ENCODE assay signal across 13 cellular contexts in genomic region chr2:222296311-222296736, GRCh38. TPM values are rescaled to one million over a fixed set of nuclear protein-coding genes. Genes with fewer than 3 reads are reported as not detected.
DNase-seq lines count a peak whose midpoint lies in the region; ATAC-seq and TF ChIP-seq lines count a peak whose summit lies in the region.
"Had no signal": no experiment of that assay in that cellular context is flagged by ENCODE, and none has a peak within 500 bp of the region (broad histone marks: within the 10 kb centered on the region; RNA-seq: fewer than 3 reads in every experiment).

No MANE protein-coding gene starts in this region.

- H3K27me3 ChIP-seq in A673 (replicated peaks; ENCODE audit: insufficient read depth, low read depth, low read length, poor library complexity), result no peaks in the 10 kb centered on the region
- peaks cover 95% of the 10 kb centered on the region for H3K27me3 ChIP-seq in CD4-positive, alpha-beta T cell (ENCODE audit: control insufficient read depth, insufficient read depth, low read length)
- peaks cover 100% of the 10 kb centered on the region for H3K27me3 ChIP-seq in iPS-20b (ENCODE audit: insufficient read depth, low read length)
- H3K27me3 ChIP-seq: SJCRH30 had no signal

- peak overlapping the region; percentile 75 for H3K4me3 Mint-ChIP-seq in CD4-positive, alpha-beta T cell

- H3K9me3 ChIP-seq in A673 (ENCODE audit: low read depth, low read length, poor library complexity, severe bottlenecking) (no peaks in the 10 kb centered on the region), iPS-20b (ENCODE audit: insufficient read depth, low read depth, low read length) (peaks cover 6% of the 10 kb centered on the region; the same call in 1 of the 2 replicates)
- peaks cover 6% of the 10 kb centered on the region for H3K9me3 ChIP-seq in CD4-positive, alpha-beta T cell (ENCODE audit: control insufficient read depth, low read length)
- H3K9me3 ChIP-seq: SJCRH30 had no signal

- BruUV-seq in A673 (replicated peaks; lab: Mats Ljungman, UMichigan), result no TSS peak

- intact Hi-C loops in A673 (cut with micrococcal nuclease; ENCODE audit: unreplicated experiment), result no loop called here
- intact Hi-C loops in CD4-positive, alpha-beta T cell (cut with DNase I, micrococcal nuclease), result no loop called here

- no peaks in the 10 kb centered on the region for H3K9me3 Mint-ChIP-seq in CD4-positive, alpha-beta T cell

- peaks cover 21% of the 10 kb centered on the region for H3K36me3 ChIP-seq in A673 (ENCODE audit: insufficient read depth, low read length, poor library complexity, severe bottlenecking)
- H3K36me3 ChIP-seq in iPS-20b (ENCODE audit: insufficient read depth, low read depth, low read length), result no peaks in the 10 kb centered on the region

- peaks cover 34% of the 10 kb centered on the region for H3K4me1 Mint-ChIP-seq in CD4-positive, alpha-beta T cell (ENCODE audit: low read depth)

- CTCF ChIA-PET in A673 (lab: Charles Lee), result no interaction called here
- CTCF ChIA-PET in CD4-positive, alpha-beta T cell (lab: Charles Lee), result no interaction called here

- POLR2A ChIA-PET in A673 (lab: Charles Lee; ENCODE audit: low non-redundant PET), result no interaction called here
- POLR2A ChIA-PET in CD4-positive, alpha-beta T cell (lab: Charles Lee), result no interaction called here

- no peak overlapping the region for H3K27ac Mint-ChIP-seq in CD4-positive, alpha-beta T cell
- H3K27ac Mint-ChIP-seq: activated B cell treated with CpG ODN at 0.5 μM for 24 hours had no signal

- no peak for ATAC-seq in CD4-positive, alpha-beta T cell (ENCODE audit: poor library complexity)
- ATAC-seq: HCT116 had no signal

- TF ChIP-seq CTCF in A673 (conservative IDR thresholded peaks at IDR 0.05; ENCODE audit: low read depth, low read length) (no peak), WI38 (IDR thresholded peaks at IDR 0.05; ENCODE audit: low read depth, low read length) (no peak)
- TF ChIP-seq CTCF in CD4-positive, alpha-beta T cell (IDR thresholded peaks at IDR 0.05), result no peak

- no peak overlapping the region; the same call in 1 of the 2 replicates for H3K9ac ChIP-seq in iPS-20b (ENCODE audit: low read depth, low read length)

- peak overlapping the region; percentile 77 for H3K4me3 ChIP-seq in A673 (ENCODE audit: low read depth, low read length, poor library complexity, severe bottlenecking)
- H3K4me3 ChIP-seq in WI38 (ENCODE audit: low read depth, low read length), result peak overlapping the region; percentile 51
- H3K4me3 ChIP-seq in iPS-20b (ENCODE audit: low read length), result peak overlapping the region; percentile 54; the same call in 1 of the 2 replicates

- H3K36me3 Mint-ChIP-seq in CD4-positive, alpha-beta T cell (ENCODE audit: low read depth), result no peaks in the 10 kb centered on the region

- DNase-seq in A673 (ENCODE audit: low spot score) (no peak), RKO (ENCODE audit: low spot score) (no peak), anterior cingulate cortex (lab: John Stamatoyannopoulos, UW) (no peak), NOMO-1 treated with dmso at 0.1 percent for 144 hours (lab: John Stamatoyannopoulos, UW; ENCODE audit: unreplicated experiment) (no peak), epidermal melanocyte (ENCODE audit: insufficient read length, low spot score) (no peak)
- DNase-seq in CD4-positive, alpha-beta T cell, result no peak
- DNase-seq: activated B cell treated with CpG ODN at 0.5 μM for 24 hours, NCI-H1417, NCI-H524, SJCRH30 had no signal

- H3K27ac ChIP-seq in A673 (ENCODE audit: low read depth, low read length, poor library complexity, severe bottlenecking), result peak overlapping the region; percentile 89
- no peak overlapping the region for H3K27ac ChIP-seq in CD4-positive, alpha-beta T cell (ENCODE audit: low read depth, low read length)
- H3K27ac ChIP-seq in iPS-20b (ENCODE audit: low read length), result no peak overlapping the region
- H3K27ac ChIP-seq: SJCRH30 had no signal

- H3K4me1 ChIP-seq in A673 (ENCODE audit: insufficient read depth, low read length, poor library complexity, severe bottlenecking) (peaks cover 26% of the 10 kb centered on the region), iPS-20b (ENCODE audit: insufficient read depth, low read length) (peaks cover 17% of the 10 kb centered on the region)
- H3K4me1 ChIP-seq: SJCRH30 had no signal

- peaks cover 93% of the 10 kb centered on the region for H3K27me3 Mint-ChIP-seq in CD4-positive, alpha-beta T cell

RNA-seq across cellular contexts. Expression of gene PAX3, which starts 2.5 kb away (rescaled TPM):
- 39.3 and 47.2 TPM in 2 replicates for total RNA-seq in A673 (2021)
- total RNA-seq in CD4-positive, alpha-beta T cell, result not detected
- total RNA-seq: activated B cell treated with CpG ODN at 0.5 μM for 24 hours had no signal

Comparison
In these comparisons a context has a peak if more than half of its experiments do, and no peak if none do; other contexts are left out.
1. RNA of gene PAX3, which starts 2.5 kb away (total RNA-seq): 39.3 to 47.2 TPM in A673; not detected in CD4-positive, alpha-beta T cell; every median in the first group is over 10 times any median in the second.
2. Peak in every context shown above with its lines, with median percentiles within 50 percentile points of each other: H3K4me3 ChIP-seq.